16 cellular contexts compared by ENCODE assay signal in genomic region chr14:63563370-63564026, GRCh38. TPM values are rescaled to one million over a fixed set of nuclear protein-coding genes. Genes with fewer than 3 reads are reported as not detected.
DNase-seq lines count a peak whose midpoint lies in the region; ATAC-seq, FAIRE-seq and TF ChIP-seq lines count a peak whose summit lies in the region.
"Had no signal": no experiment of that assay in that cellular context is flagged by ENCODE, and none has a peak within 500 bp of the region (broad histone marks: within the 10 kb centered on the region; RNA-seq: fewer than 3 reads in every experiment).

No MANE protein-coding gene starts in this region.

- TF ChIP-seq POLR2A in endothelial cell of umbilical vein (IDR thresholded peaks at IDR 0.05; ENCODE audit: low read depth, low read length): no peak
- TF ChIP-seq POLR2A in transverse colon (IDR thresholded peaks at IDR 0.05): no peak

- peaks cover 6% of the 10 kb centered on the region for H3K79me1 ChIP-seq in trophoblast cell (ENCODE audit: low read length)

- TF ChIP-seq CTCF in RWPE1 (conservative IDR thresholded peaks at IDR 0.05; ENCODE audit: low read depth) (no peak), endothelial cell of umbilical vein (IDR thresholded peaks at IDR 0.05; ENCODE audit: extremely low read depth in 1 of 2, insufficient read depth in 1 of 2, low read depth in 1 of 2, low read length in 2 of 2) (no peak), transverse colon (IDR thresholded peaks at IDR 0.05) (no peak)

- no peak overlapping the region for H3K4ac ChIP-seq in trophoblast cell (ENCODE audit: low read depth, low read length)

- H4K12ac ChIP-seq in trophoblast cell (ENCODE audit: low read depth, low read length): no peak overlapping the region

- no peak overlapping the region for H2BK5ac ChIP-seq in trophoblast cell (ENCODE audit: low read depth, low read length, poor library complexity)

- in situ Hi-C loops in transverse colon (cut with MboI; ENCODE audit: low pct_ligation_motif_present in 1 of 4, low pct_unique_long_range_greater_than_20kb in 1 of 4, low sequenced_read_pairs in 3 of 4): no loop called here

- CTCF ChIA-PET in RWPE1 (lab: Yijun Ruan, JAX): interaction anchor here (0.6 kb wide), 1 partner anchor 811 kb away, joined by 4 read pairs; no protein-coding TSS in a partner anchor
- CTCF ChIA-PET in endothelial cell of umbilical vein (lab: Charles Lee): interaction anchor here (1.5 kb wide), 1 partner anchor 8 kb away, joined by 3 read pairs; no protein-coding TSS in a partner anchor

- H3K9me1 ChIP-seq in endothelial cell of umbilical vein (replicated peaks; ENCODE audit: control insufficient read depth, extremely low read depth, insufficient read depth, low read length): no peaks in the 10 kb centered on the region

- no peaks in the 10 kb centered on the region for H3K79me2 ChIP-seq in endothelial cell of umbilical vein (ENCODE audit: control insufficient read depth, insufficient read depth, low read length)
- no peaks in the 10 kb centered on the region for H3K79me2 ChIP-seq in trophoblast cell (ENCODE audit: control insufficient read depth, insufficient read depth, low read length, poor library complexity)

- no peak overlapping the region for H2BK120ac ChIP-seq in trophoblast cell (ENCODE audit: insufficient read depth, low read length, poor library complexity)

- no TSS peak for BruUV-seq in endothelial cell of umbilical vein (replicated peaks; lab: Mats Ljungman, UMichigan)

- H4K8ac ChIP-seq in trophoblast cell (ENCODE audit: low read depth, low read length): no peak overlapping the region

- dilution Hi-C loops in endothelial cell of umbilical vein (cut with MboI; ENCODE audit: extremely low pct_ligation_motif_present, low sequenced_read_pairs): no loop called here

- no CpG with 5 or more reads among the region's 7 CpGs for WGBS in trophoblast cell (ENCODE audit: extremely low coverage, insufficient coverage, insufficient read length)
- 86 to 87% methylated on average over 7 of the region's 7 CpGs for WGBS in transverse colon (ENCODE audit: low coverage in 1 of 2), 2 donors

- H3K4me2 ChIP-seq in endothelial cell of umbilical vein (ENCODE audit: insufficient read depth, low read length) (no peak overlapping the region), trophoblast cell (ENCODE audit: low read length) (peak overlapping the region; percentile 45)

- H4K20me1 ChIP-seq in endothelial cell of umbilical vein (replicated peaks; ENCODE audit: control insufficient read depth, extremely low read depth, insufficient read depth, low read length): no peaks in the 10 kb centered on the region

- no peak for FAIRE-seq in endothelial cell of umbilical vein (lab: Jason Lieb, UNC)
- FAIRE-seq: RCC 7860, small intestine had no signal

- no peak overlapping the region for H3K4me3 ChIP-seq in endothelial cell of umbilical vein (replicated peaks in 1 of 3; ENCODE audit: insufficient read depth in 1 of 3, low read depth in 1 of 3, low read length in 3 of 3)
- no peak overlapping the region for H3K4me3 ChIP-seq in trophoblast cell (ENCODE audit: low read depth, low read length)
- H3K4me3 ChIP-seq in transverse colon: no peak overlapping the region

- H2AK5ac ChIP-seq in trophoblast cell (ENCODE audit: low read length): no peak overlapping the region

- DNase-seq in H4 (ENCODE audit: low spot score) (peak; percentile 31), RWPE1 (ENCODE audit: low spot score) (peak; percentile 51), endothelial cell of umbilical vein (ENCODE audit: low read depth, low spot score) (peak; percentile 44), trophoblast cell (peak; percentile 69 to 98), posterior vena cava (ENCODE audit: low spot score) (no peak), transverse colon (no peak)
- DNase-seq: activated CD4-positive, CD25-positive, alpha-beta regulatory T cell; activated gamma-delta T cell; Kasumi-1; NCI-H187; nucleus accumbens; stimulated activated naive CD4-positive, alpha-beta T cell treated with Interleukin-2 at 50 U/mL for 16 hours had no signal

- ATAC-seq in HG02571 (IDR thresholded peaks at IDR 0.05; ENCODE audit: unreplicated experiment): no peak
- no peak for ATAC-seq in HG03097 (IDR thresholded peaks at IDR 0.05; ENCODE audit: low FRiP score, unreplicated experiment)

- intact Hi-C loops in endothelial cell of umbilical vein (cut with micrococcal nuclease): no loop called here
- intact Hi-C loops in posterior vena cava (cut with DNase I): no loop called here
- intact Hi-C loops in transverse colon (cut with DNase I; ENCODE audit: low total_unique reads): no loop called here

- H2AFZ ChIP-seq in endothelial cell of umbilical vein (ENCODE audit: low read depth, low read length): no peak overlapping the region
- H2AFZ ChIP-seq in trophoblast cell (ENCODE audit: insufficient read depth, low read length, poor library complexity): no peak overlapping the region

- H3K9ac ChIP-seq in endothelial cell of umbilical vein (replicated peaks; ENCODE audit: extremely low read depth, insufficient read depth, low read length): no peak overlapping the region
- H3K9ac ChIP-seq in trophoblast cell (ENCODE audit: low read length): no peak overlapping the region

- H3K14ac ChIP-seq in trophoblast cell (ENCODE audit: low read length): no peak overlapping the region

- no peak for TF ChIP-seq EP300 in transverse colon (IDR thresholded peaks at IDR 0.05; ENCODE audit: low read depth)

- H3K23ac ChIP-seq in trophoblast cell (ENCODE audit: low read length): no peak overlapping the region

- H4K91ac ChIP-seq in trophoblast cell (ENCODE audit: low read depth, low read length): no peak overlapping the region

- no peaks in the 10 kb centered on the region for H3K9me3 ChIP-seq in endothelial cell of umbilical vein (replicated peaks; ENCODE audit: control insufficient read depth, insufficient read depth, low read length)
- H3K9me3 ChIP-seq in trophoblast cell (ENCODE audit: insufficient read depth, low read depth, low read length): no peaks in the 10 kb centered on the region
- no peaks in the 10 kb centered on the region for H3K9me3 ChIP-seq in transverse colon

- H3K27ac ChIP-seq in RWPE1: no peak overlapping the region
- no peak overlapping the region for H3K27ac ChIP-seq in endothelial cell of umbilical vein (ENCODE audit: insufficient read depth, low read depth, low read length)
- peak overlapping the region; percentile 68 for H3K27ac ChIP-seq in trophoblast cell (ENCODE audit: low read depth, low read length)
- H3K27ac ChIP-seq in transverse colon: no peak overlapping the region

- H3K27me3 ChIP-seq in endothelial cell of umbilical vein (ENCODE audit: control insufficient read depth in 2 of 2, insufficient read depth in 2 of 2, low read length in 2 of 2) (peaks cover 0 to 2% of the 10 kb centered on the region in 2 experiments), trophoblast cell (ENCODE audit: insufficient read depth, low read length) (no peaks in the 10 kb centered on the region), transverse colon (no peaks in the 10 kb centered on the region)

- POLR2A ChIA-PET in RWPE1 (lab: Yijun Ruan, JAX; ENCODE audit: low non-redundant PET): no interaction called here
- POLR2A ChIA-PET in endothelial cell of umbilical vein (lab: Charles Lee): no interaction called here

- no peak overlapping the region for H2BK12ac ChIP-seq in trophoblast cell (ENCODE audit: low read length)

- H3K36me3 ChIP-seq in endothelial cell of umbilical vein (ENCODE audit: control insufficient read depth in 2 of 2, extremely low read depth in 1 of 2, insufficient read depth in 2 of 2, low read length in 2 of 2) (no peaks in the 10 kb centered on the region), trophoblast cell (ENCODE audit: control insufficient read depth in 1 of 2, insufficient read depth in 2 of 2, low read length in 2 of 2) (no peaks in the 10 kb centered on the region), transverse colon (no peaks in the 10 kb centered on the region)

- H3K18ac ChIP-seq in trophoblast cell (ENCODE audit: low read length): no peak overlapping the region

- H3K4me1 ChIP-seq in endothelial cell of umbilical vein (ENCODE audit: control insufficient read depth, extremely low read depth, insufficient read depth, low read length) (no peaks in the 10 kb centered on the region), trophoblast cell (ENCODE audit: control insufficient read depth in 1 of 2, insufficient read depth in 2 of 2, low read length in 2 of 2) (peaks cover 8 to 13% of the 10 kb centered on the region in 2 experiments), transverse colon (peaks cover 0 to 8% (median 2%) of the 10 kb centered on the region in 4 donors)

TF ChIP-seq in endothelial cell of umbilical vein, 7 proteins besides CTCF, POLR2A, EP300 and RAD21:
- TF ChIP-seq GATA2 (IDR thresholded peaks at IDR 0.05; ENCODE audit: insufficient read depth, insufficient read length, low read depth, low read length) (peak; percentile 18), FOS (IDR thresholded peaks at IDR 0.05; ENCODE audit: borderline replicate concordance, insufficient read depth, low read length) (no peak)
TF ChIP-seq in endothelial cell of umbilical vein: peak in this region for 1.

RNA-seq across cellular contexts. Expression of gene PPP2R5E, which starts 20.3 kb away (rescaled TPM):
- total RNA-seq in H4 (2014; rRNA removed; shearing (Covaris generic)): 15.7 and 16.7 TPM in 2 replicates
- total RNA-seq in endothelial cell of umbilical vein (51.1 and 52.5 TPM in 2 replicates), posterior vena cava (10 to 100 TPM; 34.4 to 44.5 TPM), transverse colon (10 to 100 TPM; 10.5 to 45.2 (median 27.8) TPM)
- polyA plus RNA-seq in endothelial cell of umbilical vein: 3.7 and 4.9 TPM in 2 replicates
- 9.5 and 10.2 TPM in 2 replicates for polyA plus RNA-seq in endothelial cell of umbilical vein (2011; cell fraction: cytosol; rRNA removed)
- polyA plus RNA-seq in endothelial cell of umbilical vein (2011; cell fraction: nucleus; rRNA removed): 10.7 and 14.5 TPM in 2 replicates
- polyA plus RNA-seq in endothelial cell of umbilical vein (2012): 19.3 and 31.2 TPM in 2 replicates
- polyA minus RNA-seq in endothelial cell of umbilical vein: 15.3 and 16.8 TPM in 2 replicates
- polyA minus RNA-seq in endothelial cell of umbilical vein (2011; cell fraction: cytosol; rRNA and poly(A)+ RNA removed): 20.7 TPM
- polyA minus RNA-seq in endothelial cell of umbilical vein (2011; cell fraction: nucleus; rRNA and poly(A)+ RNA removed): 30.4 and 39.3 TPM in 2 replicates
- 42.1 TPM in 2 replicates for polyA plus RNA-seq in trophoblast cell (2013)

Comparison
In these comparisons a context has a peak if more than half of its experiments do, and no peak if none do; other contexts are left out.
1. DNase-seq: peak in H4 (single experiment), RWPE1 (single experiment), endothelial cell of umbilical vein (single experiment) and trophoblast cell (2 of 2); none in posterior vena cava (single experiment) and transverse colon (single experiment).